36 cellular contexts compared by ENCODE assay signal in genomic region chr3:156029208-156029607, GRCh38.
DNase-seq lines count a peak whose midpoint lies in the region; ATAC-seq, FAIRE-seq and TF ChIP-seq lines count a peak whose summit lies in the region.
"Had no signal": no experiment of that assay in that cellular context is flagged by ENCODE, and none has a peak within 500 bp of the region (broad histone marks: within the 10 kb centered on the region; RNA-seq: fewer than 3 reads in every experiment).

No MANE protein-coding gene starts in this region.

- CTCF ChIA-PET in HepG2 (lab: Yijun Ruan, JAX; ENCODE audit: low intra/inter-chr PET ratio, low total read pairs) (no interaction called here), A549 (lab: Yijun Ruan, JAX) (interaction anchor here (1.7 to 2.4 kb wide), 3 partner anchors 12 to 19 kb away, joined by 5 to 14 read pairs (median 6); no protein-coding TSS in a partner anchor), K562 (lab: Yijun Ruan, JAX; ENCODE audit: low intra/inter-chr PET ratio) (no interaction called here)

- H4K20me1 ChIP-seq in HepG2 (ENCODE audit: insufficient read depth, low read length) (no peaks in the 10 kb centered on the region), K562 (replicated peaks; ENCODE audit: control insufficient read depth, insufficient read depth, low read length) (no peaks in the 10 kb centered on the region)
- H4K20me1 ChIP-seq: BLaER1; BLaER1 treated with 17β-estradiol and CSF1 and Interleukin-3, amounts not matched to agents 10 nM and 100 nM had no signal

- TF ChIP-seq EP300 in HepG2 (IDR thresholded peaks at IDR 0.05; ENCODE audit: low read depth in 2 of 2, low read length in 2 of 2): no peak
- TF ChIP-seq EP300 in HepG2 (CRISPR knock-in tag; IDR thresholded peaks at IDR 0.05; ENCODE audit: borderline replicate concordance): no peak
- no peak for TF ChIP-seq EP300 in A549 (IDR thresholded peaks at IDR 0.05)
- no peak for TF ChIP-seq EP300 in K562 (IDR thresholded peaks at IDR 0.05; ENCODE audit: low read length)

- TF ChIP-seq CTCF in HepG2 (CRISPR knock-in tag; IDR thresholded peaks at IDR 0.05) (no peak), right lobe of liver (IDR thresholded peaks at IDR 0.05) (no peak), A549 (IDR thresholded peaks at IDR 0.05) (no peak), HFFc6 (IDR thresholded peaks at IDR 0.05) (no peak), K562 (IDR thresholded peaks at IDR 0.05 in 2 of 3, conservative IDR thresholded peaks at IDR 0.05 in 1 of 3; ENCODE audit: insufficient read depth in 2 of 3, low read depth in 1 of 3, low read length in 3 of 3) (no peak)

- TF ChIP-seq RAD21 in HepG2 (CRISPR knock-in tag; IDR thresholded peaks at IDR 0.05): no peak
- no peak for TF ChIP-seq RAD21 in A549 (conservative IDR thresholded peaks at IDR 0.05 in 1 of 2, IDR thresholded peaks at IDR 0.05 in 1 of 2)
- TF ChIP-seq RAD21 in K562 (CRISPR knock-in tag; conservative IDR thresholded peaks at IDR 0.05 in 1 of 2, IDR thresholded peaks at IDR 0.05 in 1 of 2): no peak

- H3K9me1 ChIP-seq in K562 (ENCODE audit: control insufficient read depth, insufficient read depth, low read length): no peaks in the 10 kb centered on the region

- H3K36me3 Mint-ChIP-seq in HFFc6 (ENCODE audit: low read depth): no peaks in the 10 kb centered on the region
- H3K36me3 Mint-ChIP-seq: CD14-positive monocyte; CD4-positive, alpha-beta memory T cell; CD4-positive, CD25-positive, alpha-beta regulatory T cell; CD8-positive, alpha-beta memory T cell; CD8-positive, alpha-beta T cell had no signal

- no peak overlapping the region for H3K27ac Mint-ChIP-seq in HFFc6
- H3K27ac Mint-ChIP-seq: B cell; CD14-positive monocyte; CD4-positive, alpha-beta memory T cell; CD4-positive, alpha-beta T cell; CD4-positive, CD25-positive, alpha-beta regulatory T cell; CD8-positive, alpha-beta T cell had no signal

- H3K9ac ChIP-seq in HepG2 (ENCODE audit: insufficient read depth, low read depth, low read length) (no peak overlapping the region), K562 (ENCODE audit: insufficient read depth in 1 of 2, low read depth in 2 of 2, low read length in 2 of 2) (no peak overlapping the region)
- H3K9ac ChIP-seq: BLaER1; BLaER1 treated with 17β-estradiol and CSF1 and Interleukin-3, amounts not matched to agents 10 nM and 100 nM had no signal

- intact Hi-C loops in HepG2 (cut with micrococcal nuclease; ENCODE audit: unreplicated experiment): no loop called here
- intact Hi-C loops in right lobe of liver (cut with DNase I): no loop called here
- intact Hi-C loops in K562 (cut with micrococcal nuclease): no loop called here

- H3K4me2 ChIP-seq in HepG2 (ENCODE audit: low read depth, low read length): no peak overlapping the region
- H3K4me2 ChIP-seq in A549: no peak overlapping the region
- H3K4me2 ChIP-seq in K562 (ENCODE audit: insufficient read depth, low read length): peak overlapping the region; percentile 44; the same call in 1 of the 2 replicates
- H3K4me2 ChIP-seq: BLaER1; BLaER1 treated with 17β-estradiol and CSF1 and Interleukin-3, amounts not matched to agents 10 nM and 100 nM had no signal

- H3K4me3 ChIP-seq in HepG2 (replicated peaks in 1 of 3; ENCODE audit: insufficient read depth in 1 of 3, low read depth in 2 of 3, low read length in 3 of 3) (no peak overlapping the region), right lobe of liver (no peak overlapping the region), A549 (no peak overlapping the region), K562 (no peak overlapping the region), HAP-1 (no peak overlapping the region)
- H3K4me3 ChIP-seq: BLaER1; BLaER1 treated with 17β-estradiol and CSF1 and Interleukin-3, amounts not matched to agents 10 nM and 100 nM had no signal

- TF ChIP-seq POLR2A in HepG2 (IDR thresholded peaks at IDR 0.05; ENCODE audit: insufficient read depth in 1 of 2, low read depth in 2 of 2, low read length in 2 of 2): no peak
- no peak for TF ChIP-seq POLR2A in right lobe of liver (IDR thresholded peaks at IDR 0.05)
- TF ChIP-seq POLR2A in A549 (IDR thresholded peaks at IDR 0.05; ENCODE audit: low read length): no peak
- TF ChIP-seq POLR2A in K562 (conservative IDR thresholded peaks at IDR 0.05): no peak

- H3K27ac ChIP-seq in HepG2 (ENCODE audit: extremely low read length, insufficient read depth, low read length) (no peak overlapping the region), right lobe of liver (no peak overlapping the region), A549 (no peak overlapping the region), K562 (ENCODE audit: extremely low read depth, low read depth, low read length) (no peak overlapping the region)
- H3K27ac ChIP-seq: 22Rv1; BLaER1; BLaER1 treated with 17β-estradiol and CSF1 and Interleukin-3, amounts not matched to agents 10 nM and 100 nM; C4-2B had no signal

- POLR2A ChIA-PET in HepG2 (lab: Yijun Ruan, JAX) (no interaction called here), A549 (lab: Yijun Ruan, JAX) (no interaction called here), K562 (lab: Yijun Ruan, JAX) (interaction anchor here (0.6 to 0.8 kb wide), 2 partner anchors 11 to 123 kb away, joined by 3 read pairs; no protein-coding TSS in a partner anchor)

- FAIRE-seq in HepG2 (lab: Jason Lieb, UNC) (no peak), A549 (lab: Jason Lieb, UNC) (no peak), K562 (lab: Jason Lieb, UNC) (no peak)
- FAIRE-seq: A204.1, D721Med had no signal

- peak overlapping the region; percentile 27; the same call in 1 of the 2 replicates for H3K4me3 Mint-ChIP-seq in HFFc6
- H3K4me3 Mint-ChIP-seq: B cell; CD14-positive monocyte; CD4-positive, alpha-beta memory T cell; CD4-positive, alpha-beta T cell; CD4-positive, CD25-positive, alpha-beta regulatory T cell; CD8-positive, alpha-beta memory T cell; CD8-positive, alpha-beta T cell had no signal

- no peaks in the 10 kb centered on the region for H3K4me1 ChIP-seq in HepG2 (ENCODE audit: insufficient read depth, low read length)
- H3K4me1 ChIP-seq in right lobe of liver: no peaks in the 10 kb centered on the region
- no peaks in the 10 kb centered on the region for H3K4me1 ChIP-seq in A549
- H3K4me1 ChIP-seq in K562 (replicated peaks in 1 of 2; ENCODE audit: control insufficient read depth in 2 of 2, insufficient read depth in 2 of 2, low read length in 2 of 2): no peaks in the 10 kb centered on the region
- H3K4me1 ChIP-seq in HAP-1: no peaks in the 10 kb centered on the region
- H3K4me1 ChIP-seq: BE2C; BLaER1; BLaER1 treated with 17β-estradiol and CSF1 and Interleukin-3, amounts not matched to agents 10 nM and 100 nM; Caco-2 had no signal

- H3K27me3 Mint-ChIP-seq in HFFc6 (ENCODE audit: insufficient read depth): peaks cover 5% of the 10 kb centered on the region
- H3K27me3 Mint-ChIP-seq: CD4-positive, CD25-positive, alpha-beta regulatory T cell had no signal

- H3K27me3 ChIP-seq in HepG2 (ENCODE audit: control insufficient read depth in 1 of 2, insufficient read depth in 2 of 2, low read length in 2 of 2) (peaks cover 0 to 8% of the 10 kb centered on the region in 2 experiments; a peak in 1 of 5 replicates), right lobe of liver (no peaks in the 10 kb centered on the region), K562 (ENCODE audit: control insufficient read depth in 2 of 2, insufficient read depth in 2 of 2, low read length in 2 of 2) (peaks cover 4 to 6% of the 10 kb centered on the region in 2 experiments; a peak in 3 of 5 replicates), HAP-1 (ENCODE audit: low read depth) (0 out of 2 replicates have a peak, but pooled peaks cover 3% of the 10 kb centered on the region)
- H3K27me3 ChIP-seq: BLaER1; BLaER1 treated with 17β-estradiol and CSF1 and Interleukin-3, amounts not matched to agents 10 nM and 100 nM had no signal

- peaks cover 5% of the 10 kb centered on the region; the same call in 1 of the 2 replicates for H3K4me1 Mint-ChIP-seq in HFFc6 (ENCODE audit: low read depth)
- H3K4me1 Mint-ChIP-seq: B cell; CD14-positive monocyte; CD4-positive, alpha-beta memory T cell; CD4-positive, CD25-positive, alpha-beta regulatory T cell; CD8-positive, alpha-beta memory T cell had no signal

- no peaks in the 10 kb centered on the region for H3K9me3 Mint-ChIP-seq in HFFc6
- H3K9me3 Mint-ChIP-seq: CD4-positive, alpha-beta T cell; CD8-positive, alpha-beta T cell had no signal

- ATAC-seq in HepG2: no peak
- ATAC-seq in right lobe of liver: no peak
- ATAC-seq in A549: no peak
- ATAC-seq in K562: no peak
- ATAC-seq: CD8-positive, alpha-beta T cell had no signal

- in situ Hi-C loops in HepG2 (cut with HindIII; ENCODE audit: extremely low pct_ligation_motif_present, low pct_unique_long_range_greater_than_20kb): no loop called here
- in situ Hi-C loops in K562 (cut with MboI): no loop called here
- in situ Hi-C loops in G401 (cut with HindIII; ENCODE audit: low sequenced_read_pairs): no loop called here
- in situ Hi-C loops in HAP-1 (cut with MboI; ENCODE audit: low sequenced_read_pairs): no loop called here

- H3K9me3 ChIP-seq in HepG2 (ENCODE audit: low read length) (no peaks in the 10 kb centered on the region), right lobe of liver (no peaks in the 10 kb centered on the region), A549 (no peaks in the 10 kb centered on the region), K562 (replicated peaks; ENCODE audit: control insufficient read depth, insufficient read depth, low read depth, low read length) (no peaks in the 10 kb centered on the region), HAP-1 (no peaks in the 10 kb centered on the region)
- H3K9me3 ChIP-seq: BE2C; BLaER1; BLaER1 treated with 17β-estradiol and CSF1 and Interleukin-3, amounts not matched to agents 10 nM and 100 nM; Caco-2 had no signal

- no TSS peak for BruUV-seq in HepG2 (replicated peaks; lab: Mats Ljungman, UMichigan)
- no TSS peak for BruUV-seq in K562 (replicated peaks; lab: Mats Ljungman, UMichigan)

- WGBS in HepG2 (ENCODE audit: low lambda C conversion rate): 33% methylated on average over 4 of the region's 4 CpGs
- 57% methylated on average over 4 of the region's 4 CpGs for WGBS in right lobe of liver (ENCODE audit: insufficient coverage, low coverage, low lambda C conversion rate, missing lambda C conversion rate)
- 68% methylated on average over 4 of the region's 4 CpGs for WGBS in A549 (ENCODE audit: missing lambda C conversion rate)
- WGBS in K562 (ENCODE audit: insufficient coverage, low coverage, missing lambda C conversion rate): 0% methylated on average over 4 of the region's 4 CpGs

- DNase-seq in HepG2 (ENCODE audit: low spot score) (no peak), right lobe of liver (no peak), A549 (ENCODE audit: low read depth in 1 of 2, low spot score in 1 of 2) (no peak), HFFc6 (no peak), K562 (ENCODE audit: extremely low read depth in 1 of 4, low spot score in 3 of 4) (no peak), T-helper 9 cell (no peak), G401 (ENCODE audit: low spot score) (no peak), HAP-1 (ENCODE audit: low spot score in 2 of 2) (no peak)
- DNase-seq: 8988T; ACHN; AML-193; BE2C; C1 segment of cervical spinal cord; Caco-2; Calu3; CD4-positive, alpha-beta memory T cell; CD4-positive, alpha-beta T cell; CD4-positive, CD25-positive, alpha-beta regulatory T cell; CD8-positive, alpha-beta memory T cell; CD8-positive, alpha-beta T cell; COR-L47; DMS 273 treated with DMSO at 0.1 percent for 48 hours; DMS153; DMS53; DMS79; DMS79 treated with DMSO at 0.1 percent for 48 hours; DND-41; EL had no signal

- H3K36me3 ChIP-seq in HepG2 (replicated peaks in 1 of 2; ENCODE audit: control insufficient read depth in 1 of 2, insufficient read depth in 2 of 2, low read length in 2 of 2): no peaks in the 10 kb centered on the region
- H3K36me3 ChIP-seq in right lobe of liver: no peaks in the 10 kb centered on the region
- H3K36me3 ChIP-seq in K562 (ENCODE audit: control insufficient read depth, insufficient read depth, low read length): no peaks in the 10 kb centered on the region
- H3K36me3 ChIP-seq in HAP-1 (replicated peaks): no peaks in the 10 kb centered on the region
- H3K36me3 ChIP-seq: BE2C; BLaER1; BLaER1 treated with 17β-estradiol and CSF1 and Interleukin-3, amounts not matched to agents 10 nM and 100 nM had no signal

- H2AFZ ChIP-seq in HepG2 (ENCODE audit: low read length) (no peak overlapping the region), K562 (ENCODE audit: low read depth, low read length) (no peak overlapping the region)

- H3K79me2 ChIP-seq in HepG2 (ENCODE audit: insufficient read depth, low read length): no peaks in the 10 kb centered on the region
- H3K79me2 ChIP-seq in K562 (ENCODE audit: control insufficient read depth, insufficient read depth, low read length): no peaks in the 10 kb centered on the region

Comparison
In these comparisons a context has a peak if more than half of its experiments do, and no peak if none do; other contexts are left out.
1. Of the 241 proteins assayed by ChIP-seq in both HepG2 and K562: peak only in HepG2: MAFF; only in K562: MAFG; in both: none; in neither: 234; mixed calls (peak in some experiments, not most) for 5.